ENCODE assay signal across 19 cellular contexts in genomic region chr2:241538838-241539615, GRCh38. TPM values are rescaled to one million over a fixed set of nuclear protein-coding genes. Genes with fewer than 3 reads are reported as not detected.
"Had no signal": no experiment of that assay in that cellular context is flagged by ENCODE, and none has a peak within 500 bp of the region (broad histone marks: within the 10 kb centered on the region; RNA-seq: fewer than 3 reads in every experiment).

No MANE protein-coding gene starts in this region.

- H3K36me3 ChIP-seq: colonic mucosa, left lung, prostate gland, suprapubic skin had no signal

- H3K27ac Mint-ChIP-seq: activated CD4-positive, alpha-beta memory T cell treated with anti-CD3 and anti-CD28 coated beads, Interleukin-2, amount 10 ng/mL, durations not matched to agents 7 days and 5 days; activated naive CD4-positive, alpha-beta T cell treated with anti-CD3 and anti-CD28 coated beads, Interleukin-2, amount 50 U/mL, for 72 hours; activated T-cell treated with anti-CD3 and anti-CD28 coated beads, Interleukin-2, amount 50 U/mL, for 24 hours; WTC11 had no signal

- ATAC-seq: activated naive CD4-positive, alpha-beta T cell treated with anti-CD3 and anti-CD28 coated beads, Interleukin-2, amount 50 U/mL, for 72 hours; esophagus mucosa; left lung; naive thymus-derived CD8-positive, alpha-beta T cell; right cardiac atrium; stimulated activated naive CD8-positive, alpha-beta T cell treated with anti-CD3 and anti-CD28 coated beads, Interleukin-15, Interleukin-2, amounts not matched to agents 100 U/mL and 50 U/mL, for 24 hours; WTC11 had no signal

- H3K27ac ChIP-seq: colonic mucosa, hepatocyte, left lung, prostate gland, skin epidermis, suprapubic skin had no signal

- H3K36me3 Mint-ChIP-seq: activated naive CD4-positive, alpha-beta T cell treated with anti-CD3 and anti-CD28 coated beads, Interleukin-2, amount 50 U/mL, for 72 hours; naive thymus-derived CD8-positive, alpha-beta T cell; WTC11 had no signal

- DNase-seq: activated CD4-positive, alpha-beta memory T cell treated with anti-CD3 and anti-CD28 coated beads, Interleukin-2, amount 10 ng/mL, durations not matched to agents 7 days and 5 days; activated CD4-positive, alpha-beta T cell treated with anti-CD3 and anti-CD28 coated beads for 4 hours; activated effector memory CD4-positive, alpha-beta T cell treated with Interleukin-2 at 50 U/mL for 16 hours; activated T-cell treated with anti-CD3 and anti-CD28 coated beads, Interleukin-2, amount 50 U/mL, for 24 hours; colonic mucosa; right cardiac atrium; stimulated activated CD4-positive, alpha-beta T cell treated with anti-CD3 and anti-CD28 coated beads, Interleukin-4, amount 100 ng/mL, for 4 hours; stimulated activated CD8-positive, alpha-beta memory T cell treated with anti-CD3 and anti-CD28 coated beads, Interleukin-4, amount 100 ng/mL, for 48 hours; stimulated activated naive CD8-positive, alpha-beta T cell treated with anti-CD3 and anti-CD28 coated beads, Interleukin-15, Interleukin-2, amounts not matched to agents 100 U/mL and 50 U/mL, for 24 hours; T-helper 2 cell had no signal

- H3K9me3 ChIP-seq: colonic mucosa, left lung, prostate gland, suprapubic skin had no signal

- H3K4me1 ChIP-seq: colonic mucosa had no signal

- H3K9me3 Mint-ChIP-seq: activated CD4-positive, alpha-beta memory T cell treated with anti-CD3 and anti-CD28 coated beads, Interleukin-2, amount 10 ng/mL, durations not matched to agents 7 days and 5 days; activated naive CD4-positive, alpha-beta T cell treated with anti-CD3 and anti-CD28 coated beads, Interleukin-2, amount 50 U/mL, for 72 hours; activated T-cell treated with anti-CD3 and anti-CD28 coated beads, Interleukin-2, amount 50 U/mL, for 24 hours; naive thymus-derived CD8-positive, alpha-beta T cell; WTC11 had no signal

- H3K4me3 Mint-ChIP-seq: activated CD4-positive, alpha-beta memory T cell treated with anti-CD3 and anti-CD28 coated beads, Interleukin-2, amount 10 ng/mL, durations not matched to agents 7 days and 5 days; activated T-cell treated with anti-CD3 and anti-CD28 coated beads, Interleukin-2, amount 50 U/mL, for 24 hours; WTC11 had no signal

- H3K4me3 ChIP-seq: colonic mucosa, hepatocyte, left lung, prostate gland, skin epidermis, suprapubic skin had no signal

RNA-seq across cellular contexts. Expression of gene BOK, which starts 19.5 kb away (rescaled TPM):
- total RNA-seq: naive thymus-derived CD8-positive, alpha-beta T cell had no signal
